1 cellular context compared by ENCODE assay signal in genomic region chr4:13522282-13523104, GRCh38.
TF ChIP-seq lines count a peak whose summit lies in the region.

No MANE protein-coding gene starts in this region.

TF ChIP-seq in H1, 55 proteins besides CTCF, POLR2A, EP300 and RAD21:
- TF ChIP-seq GABPA (IDR thresholded peaks at IDR 0.05; ENCODE audit: borderline replicate concordance, insufficient read depth, low read length), result no peak
- no peak for TF ChIP-seq USF2 (IDR thresholded peaks at IDR 0.05; ENCODE audit: low read length)
- peak; percentile 44 for TF ChIP-seq KDM4A (IDR thresholded peaks at IDR 0.05; ENCODE audit: low read depth, low read length, severe bottlenecking)
- TF ChIP-seq ZNF274 (IDR thresholded peaks at IDR 0.05; ENCODE audit: borderline replicate concordance, extremely low read depth, low read length), result no peak
- no peak for TF ChIP-seq POU5F1 (IDR thresholded peaks at IDR 0.05; ENCODE audit: low read depth, low read length)
- no peak for TF ChIP-seq ATF2 (IDR thresholded peaks at IDR 0.05; ENCODE audit: low read length)
- no peak for TF ChIP-seq MAFK (IDR thresholded peaks at IDR 0.05; ENCODE audit: low read depth, low read length)
- no peak for TF ChIP-seq PHF8 (conservative IDR thresholded peaks at IDR 0.05; ENCODE audit: low read depth, low read length)
- no peak for TF ChIP-seq CBX5 (IDR thresholded peaks at IDR 0.05; ENCODE audit: low read depth, low read length)
- no peak for TF ChIP-seq RXRA (IDR thresholded peaks at IDR 0.05; ENCODE audit: insufficient read depth, low read depth, low read length)
- TF ChIP-seq CBX8 (IDR thresholded peaks at IDR 0.05; ENCODE audit: borderline replicate concordance, low read depth, low read length), result no peak; the same call in 1 of the 2 replicates
- no peak for TF ChIP-seq TAF1 (IDR thresholded peaks at IDR 0.05; ENCODE audit: low read depth, low read length)
- no peak for TF ChIP-seq HDAC2 (IDR thresholded peaks at IDR 0.05; ENCODE audit: borderline replicate concordance in 1 of 2, low read depth in 2 of 2, low read length in 2 of 2)
- TF ChIP-seq TEAD4 (IDR thresholded peaks at IDR 0.05; ENCODE audit: low read depth, low read length), result no peak
- no peak; the same call in 1 of the 2 replicates for TF ChIP-seq CREB1 (IDR thresholded peaks at IDR 0.05)
- peak; percentile 31; the same call in 1 of the 2 replicates for TF ChIP-seq TBP (IDR thresholded peaks at IDR 0.05; ENCODE audit: low read depth, low read length)
- no peak for TF ChIP-seq BACH1 (IDR thresholded peaks at IDR 0.05; ENCODE audit: low read length)
- TF ChIP-seq GTF2F1 (IDR thresholded peaks at IDR 0.05; ENCODE audit: borderline replicate concordance, low read depth, low read length), result no peak
- peak; percentile 66; the same call in 1 of the 2 replicates for TF ChIP-seq MAX (IDR thresholded peaks at IDR 0.05)
- TF ChIP-seq E2F6 (IDR thresholded peaks at IDR 0.05), result peak; percentile 59; the same call in 1 of the 2 replicates
- no peak for TF ChIP-seq TAF7 (optimal IDR thresholded peaks at IDR 0.05; ENCODE audit: borderline replicate concordance, low read depth, low read length)
- peak; percentile 89 for TF ChIP-seq CTBP2 (IDR thresholded peaks at IDR 0.05; ENCODE audit: borderline replicate concordance, insufficient read depth, insufficient read length, low read length)
- TF ChIP-seq SAP30 (IDR thresholded peaks at IDR 0.05; ENCODE audit: insufficient read depth, insufficient replicate concordance, low read length), result no peak
- TF ChIP-seq HDAC6 (IDR thresholded peaks at IDR 0.05; ENCODE audit: low read depth, low read length), result no peak
- no peak for TF ChIP-seq POLR2AphosphoS5 (IDR thresholded peaks at IDR 0.05; ENCODE audit: low read depth, low read length)
- TF ChIP-seq SUZ12 (IDR thresholded peaks at IDR 0.05; ENCODE audit: low read length), result peak; percentile 99
- TF ChIP-seq EGR1 (IDR thresholded peaks at IDR 0.05; ENCODE audit: borderline replicate concordance, low read depth, low read length), result no peak
- TF ChIP-seq RNF2 (IDR thresholded peaks at IDR 0.05; ENCODE audit: borderline replicate concordance, low read depth, low read length, missing control alignments, poor library complexity, severe bottlenecking), result peak; percentile 61
- no peak for TF ChIP-seq SP2 (IDR thresholded peaks at IDR 0.05; ENCODE audit: low read length)
- no peak; the same call in 1 of the 2 replicates for TF ChIP-seq RBBP5 (IDR thresholded peaks at IDR 0.05; ENCODE audit: borderline replicate concordance, low read depth, low read length)
- no peak for TF ChIP-seq ATF3 (IDR thresholded peaks at IDR 0.05; ENCODE audit: insufficient read depth, low read depth, low read length)
- no peak for TF ChIP-seq SRF (IDR thresholded peaks at IDR 0.05; ENCODE audit: low read depth, low read length)
- peak; percentile 99 for TF ChIP-seq EZH2 (IDR thresholded peaks at IDR 0.05; ENCODE audit: low read depth, low read length, severe bottlenecking)
- TF ChIP-seq RFX5 (IDR thresholded peaks at IDR 0.05; ENCODE audit: borderline replicate concordance, low read depth, low read length), result no peak
- TF ChIP-seq SIX5 (IDR thresholded peaks at IDR 0.05; ENCODE audit: low read depth, low read length), result no peak
